18 cellular contexts compared by ENCODE assay signal in the genomic region with DNA sequence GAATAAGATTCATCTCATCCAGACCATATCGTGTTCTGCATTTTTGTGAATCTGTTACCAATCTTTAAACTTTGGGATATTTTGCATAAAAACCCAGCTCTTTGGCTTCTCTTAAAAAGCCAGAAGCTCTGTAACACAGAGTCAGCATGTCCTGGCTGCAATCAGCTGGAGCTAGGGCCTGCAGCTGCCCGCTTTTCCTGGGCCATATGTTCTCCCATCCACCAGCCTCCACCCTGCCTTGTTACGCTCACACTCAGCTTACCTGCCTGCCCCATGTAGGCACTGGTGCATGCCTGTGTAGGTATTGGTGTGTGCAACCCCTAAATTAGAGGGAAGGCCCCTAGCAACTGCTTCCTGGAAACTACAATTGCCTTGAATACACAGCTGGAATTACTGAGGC. TPM values are rescaled to one million over a fixed set of nuclear protein-coding genes. Genes with fewer than 3 reads are reported as not detected.
A peak's percentile ranks its signal among the peaks of the same experiment; 100 is the strongest.
DNase-seq lines count a peak whose midpoint lies in the region; ATAC-seq and TF ChIP-seq lines count a peak whose summit lies in the region.
"Had no signal": no experiment of that assay in that cellular context is flagged by ENCODE, and none has a peak within 500 bp of the region (broad histone marks: within the 10 kb centered on the region; RNA-seq: fewer than 3 reads in every experiment).

No MANE protein-coding gene starts in this region.

- H3K36me3 Mint-ChIP-seq in Caco-2 (ENCODE audit: insufficient read depth, unreplicated experiment): no peaks in the 10 kb centered on the region
- H3K36me3 Mint-ChIP-seq: CD8-positive, alpha-beta T cell had no signal

- no peak for ATAC-seq in heart right ventricle
- ATAC-seq: CD8-positive, alpha-beta T cell had no signal

- no peak overlapping the region for H3K23ac ChIP-seq in trophoblast cell (ENCODE audit: low read length)

- no peaks in the 10 kb centered on the region for H3K79me2 ChIP-seq in trophoblast cell (ENCODE audit: control insufficient read depth, insufficient read depth, low read length, poor library complexity)

- no peaks in the 10 kb centered on the region for H3K27me3 Mint-ChIP-seq in Caco-2 (ENCODE audit: insufficient read depth, unreplicated experiment)

- no peak overlapping the region for H2BK120ac ChIP-seq in trophoblast cell (ENCODE audit: insufficient read depth, low read length, poor library complexity)

- no peak overlapping the region for H4K12ac ChIP-seq in trophoblast cell (ENCODE audit: low read depth, low read length)

- H3K4me3 ChIP-seq in Caco-2 (ENCODE audit: low read depth, low read length) (no peak overlapping the region), trophoblast cell (ENCODE audit: low read depth, low read length) (peak overlapping the region; percentile 26), heart right ventricle (no peak overlapping the region), spleen (no peak overlapping the region)
- H3K4me3 ChIP-seq: SK-N-MC had no signal

- H2AK5ac ChIP-seq in trophoblast cell (ENCODE audit: low read length): no peak overlapping the region

- no peak overlapping the region for H3K27ac Mint-ChIP-seq in Caco-2 (ENCODE audit: unreplicated experiment)
- H3K27ac Mint-ChIP-seq: CD8-positive, alpha-beta T cell had no signal

- H3K18ac ChIP-seq in trophoblast cell (ENCODE audit: low read length): no peak overlapping the region

- peaks cover 18% of the 10 kb centered on the region for H3K4me1 Mint-ChIP-seq in Caco-2 (ENCODE audit: low read depth, unreplicated experiment)

- intact Hi-C loops in Caco-2 (cut with micrococcal nuclease; ENCODE audit: unreplicated experiment) (no loop called here), posterior vena cava (cut with DNase I) (no loop called here), heart right ventricle (cut with DNase I) (no loop called here), spleen (cut with DNase I; ENCODE audit: low total_unique reads) (no loop called here)

- no peak overlapping the region for H2BK5ac ChIP-seq in trophoblast cell (ENCODE audit: low read depth, low read length, poor library complexity)

- CTCF ChIA-PET in Caco-2 (lab: Charles Lee): interaction anchor here (1.1 to 1.7 kb wide), 2 partner anchors 45 to 118 kb away, joined by 3 to 7 read pairs; no protein-coding TSS in a partner anchor

- H3K4me3 Mint-ChIP-seq in Caco-2 (ENCODE audit: unreplicated experiment): peak overlapping the region; percentile 33
- H3K4me3 Mint-ChIP-seq: CD8-positive, alpha-beta T cell had no signal

- H4K91ac ChIP-seq in trophoblast cell (ENCODE audit: low read depth, low read length): no peak overlapping the region

- H3K9me3 Mint-ChIP-seq in Caco-2 (ENCODE audit: unreplicated experiment): no peaks in the 10 kb centered on the region
- H3K9me3 Mint-ChIP-seq: CD8-positive, alpha-beta T cell had no signal

- H3K14ac ChIP-seq in trophoblast cell (ENCODE audit: low read length): no peak overlapping the region

- H3K9me3 ChIP-seq in Caco-2 (no peaks in the 10 kb centered on the region), trophoblast cell (ENCODE audit: insufficient read depth, low read depth, low read length) (peaks cover 2% of the 10 kb centered on the region), heart right ventricle (peaks cover 0 to 8% (median 0%) of the 10 kb centered on the region in 11 donors), spleen (peaks cover 0 to 14% (median 2%) of the 10 kb centered on the region in 8 donors)

- no CpG with 5 or more reads among the region's 3 CpGs for WGBS in trophoblast cell (ENCODE audit: extremely low coverage, insufficient coverage, insufficient read length)
- WGBS in heart right ventricle, 2 donors: 93 to 98% methylated on average over 3 of the region's 3 CpGs
- 87 to 95% (median 91%) methylated on average over 3 of the region's 3 CpGs for WGBS in spleen, 5 donors

- no peaks in the 10 kb centered on the region for H3K27me3 ChIP-seq in Caco-2 (replicated peaks; ENCODE audit: control insufficient read depth, insufficient read depth, low read length)
- no peaks in the 10 kb centered on the region for H3K27me3 ChIP-seq in trophoblast cell (ENCODE audit: insufficient read depth, low read length)
- H3K27me3 ChIP-seq in heart right ventricle: no peaks in the 10 kb centered on the region
- no peaks in the 10 kb centered on the region for H3K27me3 ChIP-seq in spleen (replicated peaks in 1 of 7)

- no peak overlapping the region for H3K9ac ChIP-seq in trophoblast cell (ENCODE audit: low read length)

- DNase-seq in Caco-2 (no peak), cerebellar cortex (ENCODE audit: low spot score) (peak; percentile 63), trophoblast cell (no peak), posterior vena cava (ENCODE audit: low spot score) (no peak), heart right ventricle (no peak), spleen (no peak)
- DNase-seq: CD8-positive, alpha-beta T cell; DMS153; DND-41; KBM-7; MV-4-11; NCI-H1105; NCI-H1436 treated with DMSO at 0.1 percent for 48 hours; NCI-H2029; NCI-H2227 treated with DMSO at 0.1 percent for 48 hours; SIG-M5 had no signal

- no peak overlapping the region for H3K4me2 ChIP-seq in trophoblast cell (ENCODE audit: low read length)

- no TSS peak for BruUV-seq in Caco-2 (replicated peaks; lab: Mats Ljungman, UMichigan)

- TF ChIP-seq POLR2A in spleen (IDR thresholded peaks at IDR 0.05): no peak

- H3K36me3 ChIP-seq in Caco-2 (ENCODE audit: control insufficient read depth, insufficient read depth, low read length) (no peaks in the 10 kb centered on the region), trophoblast cell (ENCODE audit: control insufficient read depth in 1 of 2, insufficient read depth in 2 of 2, low read length in 2 of 2) (no peaks in the 10 kb centered on the region), heart right ventricle (no peaks in the 10 kb centered on the region), spleen (no peaks in the 10 kb centered on the region)

- no peak overlapping the region for H2BK12ac ChIP-seq in trophoblast cell (ENCODE audit: low read length)

- no peak overlapping the region for H3K4ac ChIP-seq in trophoblast cell (ENCODE audit: low read depth, low read length)

- POLR2A ChIA-PET in Caco-2 (lab: Charles Lee): no interaction called here

- no peak overlapping the region for H2AFZ ChIP-seq in trophoblast cell (ENCODE audit: insufficient read depth, low read length, poor library complexity)

- no peak overlapping the region for H4K8ac ChIP-seq in trophoblast cell (ENCODE audit: low read depth, low read length)

- TF ChIP-seq CTCF in C4-2B (conservative IDR thresholded peaks at IDR 0.05) (no peak), Caco-2 (IDR thresholded peaks at IDR 0.05; ENCODE audit: insufficient read depth in 1 of 2, low read depth in 1 of 2, low read length in 1 of 2, severe bottlenecking in 1 of 2, unreplicated experiment in 1 of 2) (no peak), heart right ventricle (IDR thresholded peaks at IDR 0.05) (no peak), spleen (IDR thresholded peaks at IDR 0.05 in 8 of 11, conservative IDR thresholded peaks at IDR 0.05 in 3 of 11) (no peak)

- peaks cover 23% of the 10 kb centered on the region for H3K4me1 ChIP-seq in Caco-2
- no peaks in the 10 kb centered on the region for H3K4me1 ChIP-seq in trophoblast cell (ENCODE audit: control insufficient read depth in 1 of 2, insufficient read depth in 2 of 2, low read length in 2 of 2)
- H3K4me1 ChIP-seq in heart right ventricle: peaks cover 0 to 15% (median 0%) of the 10 kb centered on the region in 9 donors
- H3K4me1 ChIP-seq in spleen: peaks cover 0 to 4% (median 0%) of the 10 kb centered on the region in 6 donors

- H3K27ac ChIP-seq in C4-2B (peak overlapping the region; percentile 69), trophoblast cell (ENCODE audit: low read depth, low read length) (no peak overlapping the region), heart right ventricle (no peak overlapping the region), spleen (no peak overlapping the region)
- H3K27ac ChIP-seq: SK-N-MC had no signal

- no peaks in the 10 kb centered on the region for H3K79me1 ChIP-seq in trophoblast cell (ENCODE audit: low read length)

RNA-seq across cellular contexts. Expression of a gene that starts 48.2 kb away (rescaled TPM):
- 1.6 and 3.2 TPM in 2 replicates for total RNA-seq in Caco-2 (2022)
- polyA plus RNA-seq in trophoblast cell (2013): 0.55 and 0.56 TPM in 2 replicates
- 1 to 10 TPM; 1.9 to 2.8 TPM for total RNA-seq in posterior vena cava
- total RNA-seq in heart right ventricle: 1 to 10 TPM in 5 of 10 donors, under 1 TPM in 5; 0.28 to 1.6 (median 1.00) TPM
- 1 to 10 TPM; 1.2 to 8.9 TPM for polyA plus RNA-seq in heart right ventricle
- 1 to 10 TPM; 4.2 to 7.7 (median 5.9) TPM for total RNA-seq in spleen
- 10 to 100 TPM in 2 of 3 donors, 1 to 10 TPM in 1; 7.7 to 24.8 (median 12.1) TPM for polyA plus RNA-seq in spleen
